ENCODE assay signal across 8 cellular contexts in genomic region chr2:127884436-127884835, GRCh38. TPM values are rescaled to one million over a fixed set of nuclear protein-coding genes. Genes with fewer than 3 reads are reported as not detected.
DNase-seq lines count a peak whose midpoint lies in the region; ATAC-seq, FAIRE-seq and TF ChIP-seq lines count a peak whose summit lies in the region.

No MANE protein-coding gene starts in this region.

- peak overlapping the region; percentile 76 for H3K4me3 ChIP-seq in GM06990 (replicated peaks; ENCODE audit: low read depth, low read length)
- peak overlapping the region; percentile 44 to 63 (median 60) for H3K4me3 ChIP-seq in sigmoid colon

- no peaks in the 10 kb centered on the region for H3K27me3 ChIP-seq in GM06990 (replicated peaks; ENCODE audit: control insufficient read depth, insufficient read depth, low read length)
- H3K27me3 ChIP-seq in sigmoid colon, result no peaks in the 10 kb centered on the region

- intact Hi-C loops in sigmoid colon (cut with DNase I), result loop anchor here (2.0 to 5.0 kb wide), 2 partner anchors 143 to 206 kb away; partner anchors contain the start of genes SAP130 and UGGT1

- WGBS in sigmoid colon, 2 donors, result 16 to 51% methylated on average over 10 of the region's 10 CpGs

- DNase-seq in GM06990 (ENCODE audit: extremely low read depth, insufficient read length) (no peak), SK-MEL-5 (ENCODE audit: low read depth, low spot score) (peak; percentile 90), fibroblast of peridontal ligament (ENCODE audit: extremely low read depth) (peak; percentile 81), sigmoid colon (no peak), GM12891 (ENCODE audit: insufficient read length, low spot score) (no peak), GM20000 (ENCODE audit: low spot score) (no peak)

- no peak for TF ChIP-seq CTCF in GM06990 (IDR thresholded peaks at IDR 0.05; ENCODE audit: insufficient read depth, low read length, poor library complexity, severe bottlenecking)
- TF ChIP-seq CTCF in sigmoid colon (IDR thresholded peaks at IDR 0.05), result no peak
- no peak for TF ChIP-seq CTCF in GM20000 (IDR thresholded peaks at IDR 0.05; ENCODE audit: extremely low read depth, missing control alignments)

- H3K36me3 ChIP-seq in GM06990 (ENCODE audit: control insufficient read depth, insufficient read depth, low read length), result no peaks in the 10 kb centered on the region; the same call in 1 of the 2 replicates
- H3K36me3 ChIP-seq in sigmoid colon, result peaks cover 0 to 39% (median 1%) of the 10 kb centered on the region in 4 donors

- peak overlapping the region; percentile 87 to 92 (median 90) for H3K27ac ChIP-seq in sigmoid colon

- ATAC-seq in HG03139 (IDR thresholded peaks at IDR 0.05; ENCODE audit: unreplicated experiment), result no peak
- no peak for ATAC-seq in HG03342 (IDR thresholded peaks at IDR 0.05; ENCODE audit: unreplicated experiment)

- no peak for TF ChIP-seq EP300 in sigmoid colon (IDR thresholded peaks at IDR 0.05)

- peaks cover 0 to 72% (median 47%) of the 10 kb centered on the region in 4 donors for H3K4me1 ChIP-seq in sigmoid colon

- no peaks in the 10 kb centered on the region for H3K9me3 ChIP-seq in sigmoid colon

- TF ChIP-seq POLR2A in sigmoid colon (IDR thresholded peaks at IDR 0.05), result no peak
- no peak for TF ChIP-seq POLR2A in GM12891 (IDR thresholded peaks at IDR 0.05; ENCODE audit: low read depth, low read length)

- in situ Hi-C loops in SK-MEL-5 (cut with HindIII; ENCODE audit: low pct_unique_long_range_greater_than_20kb, low sequenced_read_pairs), result no loop called here

- no peak for FAIRE-seq in GM12891 (lab: Jason Lieb, UNC)

TF ChIP-seq in GM12891, 5 proteins besides CTCF, POLR2A, EP300 and RAD21:
- TF ChIP-seq POU2F2 (IDR thresholded peaks at IDR 0.05; ENCODE audit: low read depth, low read length) (no peak), PAX5 (IDR thresholded peaks at IDR 0.05; ENCODE audit: insufficient read depth, low read length, severe bottlenecking) (no peak), SPI1 (IDR thresholded peaks at IDR 0.05; ENCODE audit: low read depth, low read length) (no peak), TAF1 (IDR thresholded peaks at IDR 0.05; ENCODE audit: low read depth, low read length) (no peak), POLR2AphosphoS5 (IDR thresholded peaks at IDR 0.05; ENCODE audit: low read depth, low read length) (no peak)

RNA-seq across cellular contexts. Expression of gene AMMECR1L, which starts 1.3 kb away (rescaled TPM):
- total RNA-seq in SK-MEL-5 (2014; rRNA removed; shearing (Covaris generic)), result 25.3 and 28.8 TPM in 2 replicates
- polyA plus RNA-seq in SK-MEL-5 (2015; cell fraction: cytosol; rRNA removed), result 18.1 and 27.3 TPM in 2 replicates
- 36.3 and 47.1 TPM in 2 replicates for polyA plus RNA-seq in SK-MEL-5 (2015; cell fraction: nucleus; rRNA removed)
- total RNA-seq in sigmoid colon, result 10 to 100 TPM in 2 of 4 donors, 1 to 10 TPM in 2; 7.8 to 12.2 (median 9.3) TPM
- 1 to 10 TPM; 3.6 to 9.0 (median 5.3) TPM for polyA plus RNA-seq in sigmoid colon
- polyA plus RNA-seq in GM12891 (2012; ENCODE audit: low read depth, missing spikeins), result 5.2 TPM

RNA-seq across cellular contexts. Expression of gene POLR2D, which starts 26.5 kb away (rescaled TPM):
- total RNA-seq in SK-MEL-5 (2014; rRNA removed; shearing (Covaris generic)), result 19.6 TPM in 2 replicates
- polyA plus RNA-seq in SK-MEL-5 (2015; cell fraction: cytosol; rRNA removed), result 26.4 and 31.4 TPM in 2 replicates
- 21.0 and 24.3 TPM in 2 replicates for polyA plus RNA-seq in SK-MEL-5 (2015; cell fraction: nucleus; rRNA removed)
- 10 to 100 TPM in 3 of 4 donors, 1 to 10 TPM in 1; 9.7 to 12.9 (median 12.3) TPM for total RNA-seq in sigmoid colon
- polyA plus RNA-seq in sigmoid colon, result 10 to 100 TPM in 2 of 3 donors, 1 to 10 TPM in 1; 9.9 to 18.8 (median 10.8) TPM
- polyA plus RNA-seq in GM12891 (2012; ENCODE audit: low read depth, missing spikeins), result 26.6 TPM

Comparison
In these comparisons a context has a peak if more than half of its experiments do, and no peak if none do; other contexts are left out.
1. DNase-seq: peak in SK-MEL-5 (single experiment) and fibroblast of peridontal ligament (single experiment); none in GM06990 (single experiment), sigmoid colon (single experiment), GM12891 (single experiment) and GM20000 (single experiment).